Comparison of ENCODE assay signal across 8 cellular contexts in the genomic region with DNA sequence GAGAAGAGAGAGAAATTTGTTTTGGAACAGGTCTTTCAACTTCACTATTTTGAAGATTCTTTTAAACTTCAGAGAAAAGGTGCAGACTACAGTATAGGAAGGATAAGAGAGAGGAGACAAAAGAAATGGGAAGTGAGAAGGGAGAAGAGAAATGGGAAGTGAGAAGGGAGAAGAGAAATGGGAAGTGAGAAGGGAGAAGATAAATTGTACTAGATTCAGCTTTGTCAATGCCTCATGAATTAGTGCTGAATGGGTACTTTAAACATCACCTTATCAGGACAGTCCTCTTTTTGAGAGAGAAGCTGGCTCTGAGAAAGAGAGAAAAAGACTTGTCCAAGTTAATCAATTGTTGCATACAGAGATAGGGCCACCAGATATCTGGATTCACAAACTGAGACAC. TPM values are rescaled to one million over a fixed set of nuclear protein-coding genes. Genes with fewer than 3 reads are reported as not detected.
A peak's percentile ranks its signal among the peaks of the same experiment; 100 is the strongest.
DNase-seq lines count a peak whose midpoint lies in the region; ATAC-seq, FAIRE-seq and TF ChIP-seq lines count a peak whose summit lies in the region.

No MANE protein-coding gene starts in this region.

- FAIRE-seq in pancreas (lab: Jason Lieb, UNC), result no peak

- H3K36me3 ChIP-seq in ectodermal cell (ENCODE audit: control insufficient read depth, insufficient read depth, low read length), result no peaks in the 10 kb centered on the region
- no peaks in the 10 kb centered on the region for H3K36me3 ChIP-seq in pancreas

- H3K4me1 ChIP-seq in ectodermal cell (ENCODE audit: control insufficient read depth, insufficient read depth, low read length) (peaks cover 10% of the 10 kb centered on the region), pancreas (no peaks in the 10 kb centered on the region)

- TF ChIP-seq CTCF in pancreas (IDR thresholded peaks at IDR 0.05), result no peak

- H3K27ac ChIP-seq in ectodermal cell (ENCODE audit: insufficient read depth, low read depth, low read length, poor library complexity, severe bottlenecking) (no peak overlapping the region), pancreas (no peak overlapping the region)

- peak overlapping the region; percentile 77 for H3K4me3 ChIP-seq in ectodermal cell (ENCODE audit: insufficient read depth, low read depth, low read length)
- peak overlapping the region; percentile 65 to 84 (median 72) for H3K4me3 ChIP-seq in pancreas

- H3K27me3 ChIP-seq in ectodermal cell (ENCODE audit: control insufficient read depth, insufficient read depth, low read length, poor library complexity, severe bottlenecking) (peaks cover 13% of the 10 kb centered on the region), pancreas (no peaks in the 10 kb centered on the region)

- H3K9me3 ChIP-seq in ectodermal cell (ENCODE audit: control insufficient read depth, low read length), result no peaks in the 10 kb centered on the region
- no peaks in the 10 kb centered on the region for H3K9me3 ChIP-seq in pancreas

- intact Hi-C loops in pancreas (cut with DNase I), result no loop called here

- peak; percentile 10 for ATAC-seq in GM21360 (IDR thresholded peaks at IDR 0.05; ENCODE audit: unreplicated experiment)
- peak; percentile 8 for ATAC-seq in HG03565 (IDR thresholded peaks at IDR 0.05; ENCODE audit: unreplicated experiment)
- no peak for ATAC-seq in pancreas

- DNase-seq in pancreas (no peak), NCI-H2196 (lab: John Stamatoyannopoulos, UW; ENCODE audit: unreplicated experiment) (no peak), NCI-H446 treated with DMSO at 0.1 percent for 48 hours (lab: John Stamatoyannopoulos, UW) (no peak), NCI-H82 treated with DMSO at 0.1 percent for 48 hours (lab: John Stamatoyannopoulos, UW; ENCODE audit: unreplicated experiment) (no peak), NCI-H345 treated with DMSO at 0.1 percent for 48 hours (lab: John Stamatoyannopoulos, UW; ENCODE audit: unreplicated experiment) (no peak)

RNA-seq across cellular contexts. Expression of gene P3H2, which starts 1.0 kb away (rescaled TPM):
- polyA plus RNA-seq in ectodermal cell (2013, experiment 1 of 4), result 18.4 TPM
- 15.6 TPM for polyA plus RNA-seq in ectodermal cell (2013, experiment 2 of 4)
- 13.2 TPM for polyA plus RNA-seq in ectodermal cell (2013, experiment 3 of 4)
- 17.3 TPM for polyA plus RNA-seq in ectodermal cell (2013, experiment 4 of 4)
- 1 to 10 TPM; 1.2 to 5.7 (median 4.4) TPM for total RNA-seq in pancreas
- 1 to 10 TPM; 1.5 to 5.0 TPM for polyA plus RNA-seq in pancreas

Comparison
In these comparisons a context has a peak if more than half of its experiments do, and no peak if none do; other contexts are left out.
1. ATAC-seq: peak in GM21360 (single experiment) and HG03565 (single experiment); none in pancreas (0 of 4).